Comparison of ENCODE assay signal across 1 cellular context in genomic region chr6:75210885-75211739, GRCh38.
TF ChIP-seq lines count a peak whose summit lies in the region.

No MANE protein-coding gene starts in this region.

TF ChIP-seq in liver, 16 proteins besides CTCF, POLR2A, EP300 and RAD21 (continued from another document):
- TF ChIP-seq, protein P1, sequence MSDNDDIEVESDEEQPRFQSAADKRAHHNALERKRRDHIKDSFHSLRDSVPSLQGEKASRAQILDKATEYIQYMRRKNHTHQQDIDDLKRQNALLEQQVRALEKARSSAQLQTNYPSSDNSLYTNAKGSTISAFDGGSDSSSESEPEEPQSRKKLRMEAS (IDR thresholded peaks at IDR 0.05) = no peak
- TF ChIP-seq EGR1 (IDR thresholded peaks at IDR 0.05; ENCODE audit: low read depth in 2 of 2) (no peak), HNF4A (conservative IDR thresholded peaks at IDR 0.05) (no peak), SP1 (IDR thresholded peaks at IDR 0.05) (no peak), FOXA2 (IDR thresholded peaks at IDR 0.05) (no peak), JUND (IDR thresholded peaks at IDR 0.05) (no peak), GABPA (IDR thresholded peaks at IDR 0.05 in 1 of 2, conservative IDR thresholded peaks at IDR 0.05 in 1 of 2) (no peak), TAF1 (conservative IDR thresholded peaks at IDR 0.05) (no peak), NR2F2 (IDR thresholded peaks at IDR 0.05) (no peak), YY1 (IDR thresholded peaks at IDR 0.05) (no peak)
- TF ChIP-seq, protein P2, sequence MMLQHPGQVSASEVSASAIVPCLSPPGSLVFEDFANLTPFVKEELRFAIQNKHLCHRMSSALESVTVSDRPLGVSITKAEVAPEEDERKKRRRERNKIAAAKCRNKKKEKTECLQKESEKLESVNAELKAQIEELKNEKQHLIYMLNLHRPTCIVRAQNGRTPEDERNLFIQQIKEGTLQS (IDR thresholded peaks at IDR 0.05) = no peak
TF ChIP-seq in liver: peak in this region for 0.
